In genomic region chr19:5141926-5142724, GRCh38 we compare ENCODE assay signal across 24 cellular contexts.
DNase-seq lines count a peak whose midpoint lies in the region; ATAC-seq and TF ChIP-seq lines count a peak whose summit lies in the region.
"Had no signal": no experiment of that assay in that cellular context is flagged by ENCODE, and none has a peak within 500 bp of the region (broad histone marks: within the 10 kb centered on the region; RNA-seq: fewer than 3 reads in every experiment).

No MANE protein-coding gene starts in this region.

- H3K18ac ChIP-seq in IMR-90 (ENCODE audit: low read depth, low read length) (no peak overlapping the region), neuronal stem cell (ENCODE audit: low read length) (peak overlapping the region; percentile 38)

- H3K23ac ChIP-seq in IMR-90 (ENCODE audit: low read depth, low read length) = no peak overlapping the region
- H3K23ac ChIP-seq in neuronal stem cell (ENCODE audit: low read depth, low read length, poor library complexity) = no peak overlapping the region

- peak; percentile 33 for DNase-seq in BE2C
- no peak for DNase-seq in IMR-90
- DNase-seq in heart left ventricle = peak in 3 of 5 donors; percentile 20 to 56 (median 23)
- no peak for DNase-seq in neuronal stem cell (ENCODE audit: low spot score)
- DNase-seq in activated CD4-positive, CD25-positive, alpha-beta regulatory T cell (lab: John Stamatoyannopoulos, UW) = no peak
- DNase-seq in activated CD4-positive, alpha-beta T cell treated with anti-CD3 and anti-CD28 coated beads for 36 hours = no peak
- no peak for DNase-seq in DMS 273 treated with DMSO at 0.1 percent for 48 hours (lab: John Stamatoyannopoulos, UW)
- DNase-seq: activated CD4-positive, alpha-beta T cell treated with anti-CD3 and anti-CD28 coated beads, Interleukin-2, amount 50 U/mL, for 4 hours; C1 segment of cervical spinal cord; Calu3; colonic mucosa; effector memory CD4-positive, alpha-beta T cell; NCI-H187; NCI-H2171; T-helper 9 cell; WERI-Rb-1 had no signal

- H2BK15ac ChIP-seq in IMR-90 (ENCODE audit: low read depth, low read length) (no peak overlapping the region), neuronal stem cell (ENCODE audit: low read length) (no peak overlapping the region)

- 94% methylated on average over 17 of the region's 35 CpGs; no CpG with 5 or more reads in 1 of the 2 experiments for WGBS in IMR-90 (ENCODE audit: extremely low coverage in 2 of 2, insufficient read length in 1 of 2), 2 experiments
- WGBS in heart left ventricle, 4 donors = 91 to 93% (median 93%) methylated on average over 24 to 35 of the region's 35 CpGs
- WGBS in neuronal stem cell (ENCODE audit: extremely low coverage in 2 of 2, insufficient read length in 2 of 2, insufficient replicate concordance in 1 of 2), 2 donors = no CpG with 5 or more reads among the region's 35 CpGs

- H4K20me1 ChIP-seq in IMR-90 (ENCODE audit: insufficient read depth, low read length) = peaks cover 28% of the 10 kb centered on the region

- no peak overlapping the region for H2AK5ac ChIP-seq in IMR-90 (ENCODE audit: low read depth, low read length)
- peak overlapping the region; percentile 1 for H2AK5ac ChIP-seq in neuronal stem cell (ENCODE audit: low read depth, low read length)

- TF ChIP-seq CTCF in BE2C (IDR thresholded peaks at IDR 0.05; ENCODE audit: low read depth, low read length) = no peak
- TF ChIP-seq CTCF in IMR-90 (conservative IDR thresholded peaks at IDR 0.05; ENCODE audit: low read depth, low read length) = no peak
- no peak for TF ChIP-seq CTCF in heart left ventricle (IDR thresholded peaks at IDR 0.05)

- H2BK120ac ChIP-seq in IMR-90 (ENCODE audit: low read depth, low read length) (no peak overlapping the region), neuronal stem cell (ENCODE audit: low read depth, low read length) (no peak overlapping the region)

- no peak overlapping the region for H3K4me3 Mint-ChIP-seq in activated CD4-positive, alpha-beta T cell treated with anti-CD3 and anti-CD28 coated beads for 36 hours
- H3K4me3 Mint-ChIP-seq: activated naive CD4-positive, alpha-beta T cell treated with anti-CD3 and anti-CD28 coated beads, Interleukin-2, amount 50 U/mL, for 24 hours; activated T-helper 1 cell treated with anti-CD3 and anti-CD28 coated beads, Interleukin-12 subunit alpha, Interleukin-12 subunit beta, Interleukin-2, Interleukin-4 antibody, amounts not matched to agents 30 ng/mL and 10 ng/mL and 1 ng/mL, durations not matched to agents 14 hours and 24 hours and 36 hours; GM23338 had no signal

- H3K4ac ChIP-seq in IMR-90 (ENCODE audit: low read depth, low read length) (no peak overlapping the region), neuronal stem cell (ENCODE audit: low read length) (no peak overlapping the region)

- peak overlapping the region; percentile 70 for H2AK9ac ChIP-seq in IMR-90 (replicated peaks; ENCODE audit: low read depth, low read length, poor library complexity)

- H3K4me1 Mint-ChIP-seq in activated CD4-positive, alpha-beta T cell treated with anti-CD3 and anti-CD28 coated beads for 36 hours = peaks cover 19% of the 10 kb centered on the region
- H3K4me1 Mint-ChIP-seq: GM23338 had no signal

- dilution Hi-C loops in IMR-90 (cut with HindIII; ENCODE audit: low sequenced_read_pairs, unreplicated experiment) = no loop called here

- H3K9me3 ChIP-seq in BE2C = no peaks in the 10 kb centered on the region; the same call in 1 of the 2 replicates
- H3K9me3 ChIP-seq in IMR-90 (ENCODE audit: control insufficient read depth, insufficient read depth, low read length) = no peaks in the 10 kb centered on the region
- H3K9me3 ChIP-seq in heart left ventricle = no peaks in the 10 kb centered on the region
- H3K9me3 ChIP-seq in neuronal stem cell (replicated peaks in 1 of 2; ENCODE audit: control insufficient read depth in 2 of 2, insufficient read depth in 1 of 2, low read depth in 1 of 2, low read length in 2 of 2) = no peaks in the 10 kb centered on the region
- H3K9me3 ChIP-seq: colonic mucosa, neutrophil, prostate gland, tibial nerve had no signal

- H3K27ac ChIP-seq in IMR-90 (ENCODE audit: insufficient read depth, low read length) = no peak overlapping the region
- H3K27ac ChIP-seq in heart left ventricle = no peak overlapping the region
- H3K27ac ChIP-seq in neuronal stem cell (replicated peaks; ENCODE audit: low read length) = no peak overlapping the region
- H3K27ac ChIP-seq: colonic mucosa, neutrophil, prostate gland, tibial nerve, WERI-Rb-1 had no signal

- H3K36me3 Mint-ChIP-seq in activated CD4-positive, alpha-beta T cell treated with anti-CD3 and anti-CD28 coated beads for 36 hours (ENCODE audit: low read depth) = peaks cover 33% of the 10 kb centered on the region

- no peak overlapping the region for H2AFZ ChIP-seq in IMR-90 (replicated peaks; ENCODE audit: low read length, poor library complexity)
- H2AFZ ChIP-seq in neuronal stem cell (ENCODE audit: low read length) = no peak overlapping the region
- H2AFZ ChIP-seq: GM23338 had no signal

- no peak overlapping the region for H4K5ac ChIP-seq in IMR-90 (ENCODE audit: low read depth, low read length)

- H3K9me1 ChIP-seq in IMR-90 (ENCODE audit: insufficient read depth, low read length) = no peaks in the 10 kb centered on the region; the same call in 1 of the 2 replicates

- H3K9ac ChIP-seq in IMR-90 (ENCODE audit: low read depth, low read length) (no peak overlapping the region), neuronal stem cell (ENCODE audit: low read depth, low read length, poor library complexity) (no peak overlapping the region)

- ATAC-seq in IMR-90 (ENCODE audit: low read depth) (no peak), heart left ventricle (no peak), GM21723 (IDR thresholded peaks at IDR 0.05; ENCODE audit: unreplicated experiment) (no peak)
- no peak for ATAC-seq in activated CD4-positive, alpha-beta T cell treated with anti-CD3 and anti-CD28 coated beads for 36 hours
- ATAC-seq: GM23338 had no signal

- no peaks in the 10 kb centered on the region for H3K9me3 Mint-ChIP-seq in activated CD4-positive, alpha-beta T cell treated with anti-CD3 and anti-CD28 coated beads for 36 hours (ENCODE audit: low read depth)
- H3K9me3 Mint-ChIP-seq: activated naive CD4-positive, alpha-beta T cell treated with anti-CD3 and anti-CD28 coated beads, Interleukin-2, amount 50 U/mL, for 24 hours; activated T-helper 1 cell treated with anti-CD3 and anti-CD28 coated beads, Interleukin-12 subunit alpha, Interleukin-12 subunit beta, Interleukin-2, Interleukin-4 antibody, amounts not matched to agents 30 ng/mL and 10 ng/mL and 1 ng/mL, durations not matched to agents 14 hours and 24 hours and 36 hours; GM23338 had no signal

- TF ChIP-seq RAD21 in IMR-90 (IDR thresholded peaks at IDR 0.05; ENCODE audit: low read length) = no peak

- H3K56ac ChIP-seq in IMR-90 (ENCODE audit: extremely low read depth, insufficient read depth, low read length) = no peak overlapping the region

- no peak overlapping the region for H2BK20ac ChIP-seq in IMR-90 (ENCODE audit: low read depth, low read length)

- CTCF ChIA-PET in IMR-90 (lab: Yijun Ruan, JAX) = no interaction called here
- CTCF ChIA-PET in activated CD4-positive, alpha-beta T cell treated with anti-CD3 and anti-CD28 coated beads for 36 hours (lab: Charles Lee) = no interaction called here

- no peak overlapping the region for H3K27ac Mint-ChIP-seq in activated CD4-positive, alpha-beta T cell treated with anti-CD3 and anti-CD28 coated beads for 36 hours
- H3K27ac Mint-ChIP-seq: activated naive CD4-positive, alpha-beta T cell treated with anti-CD3 and anti-CD28 coated beads, Interleukin-2, amount 50 U/mL, for 24 hours; activated T-helper 1 cell treated with anti-CD3 and anti-CD28 coated beads, Interleukin-12 subunit alpha, Interleukin-12 subunit beta, Interleukin-2, Interleukin-4 antibody, amounts not matched to agents 30 ng/mL and 10 ng/mL and 1 ng/mL, durations not matched to agents 14 hours and 24 hours and 36 hours; GM23338 had no signal

- intact Hi-C loops in IMR-90 (cut with micrococcal nuclease) (no loop called here), heart left ventricle (cut with DNase I) (loop anchor here in 2 of 10 donors (5.0 kb wide), 1 partner anchor 90 kb away; no protein-coding TSS in a partner anchor)
- intact Hi-C loops in activated CD4-positive, alpha-beta T cell treated with anti-CD3 and anti-CD28 coated beads for 36 hours (cut with DNase I, micrococcal nuclease) = no loop called here

- no TSS peak for BruUV-seq in IMR-90 (replicated peaks; lab: Mats Ljungman, UMichigan)

- H4K91ac ChIP-seq in IMR-90 (ENCODE audit: insufficient read depth, low read depth, low read length) (no peak overlapping the region), neuronal stem cell (ENCODE audit: low read depth, low read length, poor library complexity) (no peak overlapping the region)

- H2BK12ac ChIP-seq in neuronal stem cell (ENCODE audit: low read length) = peak overlapping the region; percentile 14

- peaks cover 9 to 17% of the 10 kb centered on the region in 2 experiments; a peak in 2 of 4 replicates for H3K79me1 ChIP-seq in IMR-90 (ENCODE audit: low read depth in 1 of 2, low read length in 2 of 2)
- H3K79me1 ChIP-seq in neuronal stem cell (ENCODE audit: low read depth, low read length) = peaks cover 11% of the 10 kb centered on the region

- H3K14ac ChIP-seq in IMR-90 (replicated peaks; ENCODE audit: low read depth, low read length) (no peak overlapping the region), neuronal stem cell (ENCODE audit: low read length) (peak overlapping the region; percentile 56)

- POLR2A ChIA-PET in IMR-90 (lab: Charles Lee; ENCODE audit: unreplicated experiment) = no interaction called here
- POLR2A ChIA-PET in activated CD4-positive, alpha-beta T cell treated with anti-CD3 and anti-CD28 coated beads for 36 hours (lab: Charles Lee) = no interaction called here

- no peak for TF ChIP-seq POLR2A in IMR-90 (IDR thresholded peaks at IDR 0.05; ENCODE audit: low read depth, low read length)
- no peak for TF ChIP-seq POLR2A in heart left ventricle (IDR thresholded peaks at IDR 0.05)

- no peak overlapping the region for H4K8ac ChIP-seq in IMR-90 (ENCODE audit: low read depth in 2 of 2, low read length in 2 of 2)
- no peak overlapping the region for H4K8ac ChIP-seq in neuronal stem cell (ENCODE audit: low read depth, low read length)

- H3K27me3 ChIP-seq in BE2C = no peaks in the 10 kb centered on the region
- H3K27me3 ChIP-seq in IMR-90 (ENCODE audit: control insufficient read depth, insufficient read depth, low read length) = no peaks in the 10 kb centered on the region
- H3K27me3 ChIP-seq in heart left ventricle = no peaks in the 10 kb centered on the region
- no peaks in the 10 kb centered on the region for H3K27me3 ChIP-seq in neuronal stem cell (ENCODE audit: control insufficient read depth in 3 of 3, insufficient read depth in 3 of 3, low read depth in 1 of 3, low read length in 3 of 3)
- H3K27me3 ChIP-seq: colonic mucosa, neutrophil, tibial nerve had no signal

- H3K27me3 Mint-ChIP-seq in activated CD4-positive, alpha-beta T cell treated with anti-CD3 and anti-CD28 coated beads for 36 hours = no peaks in the 10 kb centered on the region
- H3K27me3 Mint-ChIP-seq: activated naive CD4-positive, alpha-beta T cell treated with anti-CD3 and anti-CD28 coated beads, Interleukin-2, amount 50 U/mL, for 24 hours had no signal

- H3K4me2 ChIP-seq in IMR-90 (ENCODE audit: low read depth, low read length) = no peak overlapping the region
- no peak overlapping the region for H3K4me2 ChIP-seq in neuronal stem cell (ENCODE audit: insufficient read depth, low read length, poor library complexity, severe bottlenecking)
- H3K4me2 ChIP-seq: GM23338 had no signal

- H3K4me1 ChIP-seq in BE2C (peaks cover 23% of the 10 kb centered on the region), IMR-90 (ENCODE audit: control insufficient read depth, insufficient read depth, low read length) (no peaks in the 10 kb centered on the region), heart left ventricle (peaks cover 0 to 33% (median 9%) of the 10 kb centered on the region in 12 donors), neuronal stem cell (ENCODE audit: control insufficient read depth in 2 of 2, insufficient read depth in 1 of 2, low read depth in 1 of 2, low read length in 2 of 2) (no peaks in the 10 kb centered on the region)
- H3K4me1 ChIP-seq: colonic mucosa, prostate gland had no signal

- H3K4me3 ChIP-seq in BE2C (ENCODE audit: low read depth, low read length) = no peak overlapping the region
- H3K4me3 ChIP-seq in IMR-90 (ENCODE audit: insufficient read depth, low read depth, low read length) = no peak overlapping the region
- no peak overlapping the region for H3K4me3 ChIP-seq in heart left ventricle
- H3K4me3 ChIP-seq in neuronal stem cell (ENCODE audit: low read length in 2 of 2) = peak overlapping the region in 1 of 2 donors; percentile 21
- H3K4me3 ChIP-seq: colonic mucosa, GM23338, prostate gland, skin epidermis, tibial nerve had no signal

- H3K36me3 ChIP-seq in BE2C = peaks cover 37% of the 10 kb centered on the region
- H3K36me3 ChIP-seq in IMR-90 (ENCODE audit: control insufficient read depth, insufficient read depth, low read length) = peaks cover 74% of the 10 kb centered on the region
- peaks cover 0 to 83% (median 68%) of the 10 kb centered on the region in 9 donors for H3K36me3 ChIP-seq in heart left ventricle
- peaks cover 35 to 76% of the 10 kb centered on the region in 2 donors for H3K36me3 ChIP-seq in neuronal stem cell (replicated peaks in 1 of 2; ENCODE audit: control insufficient read depth in 2 of 2, insufficient read depth in 2 of 2, low read length in 2 of 2)

- H2BK5ac ChIP-seq in IMR-90 (ENCODE audit: low read depth, low read length, poor library complexity, severe bottlenecking) = no peak overlapping the region
- peak overlapping the region; percentile 26 for H2BK5ac ChIP-seq in neuronal stem cell (ENCODE audit: low read length)

- in situ Hi-C loops in IMR-90 (cut with MboI; ENCODE audit: low sequenced_read_pairs) = no loop called here

Comparison
In these comparisons a context has a peak if more than half of its experiments do, and no peak if none do; other contexts are left out.
1. DNase-seq: peak in BE2C (single experiment) and heart left ventricle (3 of 5); none in IMR-90 (single experiment), neuronal stem cell (single experiment), activated CD4-positive, CD25-positive, alpha-beta regulatory T cell (0 of 4), activated CD4-positive, alpha-beta T cell treated with anti-CD3 and anti-CD28 coated beads for 36 hours (single experiment) and DMS 273 treated with DMSO at 0.1 percent for 48 hours (single experiment).